12 cellular contexts compared by ENCODE assay signal in genomic region chr6:160919713-160920112, GRCh38.
A peak's percentile ranks its signal among the peaks of the same experiment; 100 is the strongest.
DNase-seq lines count a peak whose midpoint lies in the region; ATAC-seq and TF ChIP-seq lines count a peak whose summit lies in the region.
"Had no signal": no experiment of that assay in that cellular context is flagged by ENCODE, and none has a peak within 500 bp of the region (broad histone marks: within the 10 kb centered on the region; RNA-seq: fewer than 3 reads in every experiment).

No MANE protein-coding gene starts in this region.

- ATAC-seq in HG02973 (IDR thresholded peaks at IDR 0.05; ENCODE audit: unreplicated experiment) (peak; percentile 39), GM21576 (IDR thresholded peaks at IDR 0.05; ENCODE audit: unreplicated experiment) (no peak)
- ATAC-seq: T-cell had no signal

- peaks cover 6% of the 10 kb centered on the region for H3K27me3 Mint-ChIP-seq in endothelial cell (ENCODE audit: unreplicated experiment)

- no peak overlapping the region for H3K27ac Mint-ChIP-seq in endothelial cell (ENCODE audit: unreplicated experiment)
- H3K27ac Mint-ChIP-seq: CD8-positive, alpha-beta memory T cell; T-cell had no signal

- in situ Hi-C loops in astrocyte of the cerebellum (cut with HindIII; ENCODE audit: low sequenced_read_pairs) = no loop called here

- no peak overlapping the region for H3K4me3 Mint-ChIP-seq in endothelial cell (ENCODE audit: unreplicated experiment)
- H3K4me3 Mint-ChIP-seq: CD8-positive, alpha-beta memory T cell; T-cell had no signal

- no peaks in the 10 kb centered on the region for H3K4me1 Mint-ChIP-seq in endothelial cell (ENCODE audit: unreplicated experiment)
- H3K4me1 Mint-ChIP-seq: CD8-positive, alpha-beta memory T cell; T-cell had no signal

- H3K9me3 Mint-ChIP-seq in endothelial cell (ENCODE audit: unreplicated experiment) = peaks cover 5% of the 10 kb centered on the region
- H3K9me3 Mint-ChIP-seq: CD8-positive, alpha-beta memory T cell; T-cell had no signal

- peaks cover 6% of the 10 kb centered on the region for H3K36me3 Mint-ChIP-seq in endothelial cell (ENCODE audit: low read depth, unreplicated experiment)
- H3K36me3 Mint-ChIP-seq: CD8-positive, alpha-beta memory T cell; T-cell had no signal

- TF ChIP-seq CTCF in astrocyte of the cerebellum (IDR thresholded peaks at IDR 0.05; ENCODE audit: low read depth, low read length, missing control alignments) (no peak), endothelial cell (IDR thresholded peaks at IDR 0.05; ENCODE audit: unreplicated experiment) (no peak)

- no peak overlapping the region for H3K4me3 ChIP-seq in astrocyte of the cerebellum (ENCODE audit: low read depth, low read length)
- H3K4me3 ChIP-seq: prostate gland had no signal

- DNase-seq in AG08396 (ENCODE audit: low spot score) = peak; percentile 50
- peak; percentile 76 for DNase-seq in astrocyte of the cerebellum (ENCODE audit: low read depth)
- peak; percentile 59 for DNase-seq in kidney glomerular epithelial cell (lab: John Stamatoyannopoulos, UW)
- no peak for DNase-seq in endothelial cell (ENCODE audit: low spot score)
- no peak for DNase-seq in foreskin melanocyte
- DNase-seq in retina = no peak
- DNase-seq: CD8-positive, alpha-beta memory T cell; GOT3; T-cell had no signal

Comparison
In these comparisons a context has a peak if more than half of its experiments do, and no peak if none do; other contexts are left out.
1. DNase-seq: peak in AG08396 (single experiment), astrocyte of the cerebellum (single experiment) and kidney glomerular epithelial cell (single experiment); none in endothelial cell (single experiment), foreskin melanocyte (single experiment) and retina (single experiment).